ENCODE assay signal across 11 cellular contexts in genomic region chr11:562046-562645, GRCh38. TPM values are rescaled to one million over a fixed set of nuclear protein-coding genes. Genes with fewer than 3 reads are reported as not detected.
DNase-seq lines count a peak whose midpoint lies in the region; ATAC-seq and TF ChIP-seq lines count a peak whose summit lies in the region.
"Had no signal": no experiment of that assay in that cellular context is flagged by ENCODE, and none has a peak within 500 bp of the region (broad histone marks: within the 10 kb centered on the region; RNA-seq: fewer than 3 reads in every experiment).

No MANE protein-coding gene starts in this region.

- WGBS in testis, 2 donors, result 90 to 95% methylated on average over 11 to 29 of the region's 29 CpGs

- no peaks in the 10 kb centered on the region for H3K27me3 Mint-ChIP-seq in naive B cell

- no peak for TF ChIP-seq CTCF in breast epithelium (IDR thresholded peaks at IDR 0.05)
- TF ChIP-seq CTCF in testis (IDR thresholded peaks at IDR 0.05), result no peak

- peaks cover 62% of the 10 kb centered on the region for H3K4me1 ChIP-seq in BLaER1
- H3K4me1 ChIP-seq in HUES6 (ENCODE audit: control insufficient read depth, insufficient read depth, low read length), result peaks cover 25% of the 10 kb centered on the region
- H3K4me1 ChIP-seq in breast epithelium, result no peaks in the 10 kb centered on the region
- no peaks in the 10 kb centered on the region for H3K4me1 ChIP-seq in testis

- no peak overlapping the region for H3K27ac Mint-ChIP-seq in naive B cell

- peak overlapping the region; percentile 84 to 93 (median 87) for H3K4me3 Mint-ChIP-seq in naive B cell

- H3K9me3 ChIP-seq in BLaER1 (no peaks in the 10 kb centered on the region), HUES6 (ENCODE audit: control insufficient read depth, insufficient read depth, low read depth, low read length) (no peaks in the 10 kb centered on the region), breast epithelium (no peaks in the 10 kb centered on the region), testis (no peaks in the 10 kb centered on the region)
- H3K9me3 ChIP-seq: heart left ventricle had no signal

- intact Hi-C loops in breast epithelium (cut with DNase I; ENCODE audit: low total_unique reads), result loop anchor here (10.0 kb wide), 1 partner anchor 213 kb away; the partner anchor contains the start of gene GATD1
- intact Hi-C loops in testis (cut with DNase I; ENCODE audit: low total_unique reads), result no loop called here

- H3K27me3 ChIP-seq in BLaER1 (peaks cover 24% of the 10 kb centered on the region), HUES6 (ENCODE audit: control insufficient read depth, insufficient read depth, low read length) (peaks cover 24% of the 10 kb centered on the region), breast epithelium (no peaks in the 10 kb centered on the region), testis (no peaks in the 10 kb centered on the region)

- H3K36me3 Mint-ChIP-seq in naive B cell, result no peaks in the 10 kb centered on the region

- no peak overlapping the region for H3K27ac ChIP-seq in BLaER1
- no peak overlapping the region for H3K27ac ChIP-seq in HUES6 (ENCODE audit: low read depth, low read length)
- no peak overlapping the region for H3K27ac ChIP-seq in breast epithelium
- no peak overlapping the region for H3K27ac ChIP-seq in testis

- ATAC-seq in naive B cell (ENCODE audit: low read depth in 2 of 2), result no peak
- no peak for ATAC-seq in GM19351 (IDR thresholded peaks at IDR 0.05; ENCODE audit: unreplicated experiment)

- no peak for TF ChIP-seq POLR2A in breast epithelium (IDR thresholded peaks at IDR 0.05)
- no peak for TF ChIP-seq POLR2A in testis (IDR thresholded peaks at IDR 0.05)

- H3K9ac ChIP-seq in BLaER1 (peak overlapping the region; percentile 78; the same call in 1 of the 2 replicates), HUES6 (ENCODE audit: low read length) (no peak overlapping the region)

- H3K4me2 ChIP-seq in BLaER1, result peak overlapping the region; percentile 98

- H3K36me3 ChIP-seq in BLaER1, result peaks cover 36% of the 10 kb centered on the region
- peaks cover 10% of the 10 kb centered on the region; the same call in 1 of the 2 replicates for H3K36me3 ChIP-seq in HUES6 (ENCODE audit: control insufficient read depth, insufficient read depth, low read length)
- H3K36me3 ChIP-seq in breast epithelium, result no peaks in the 10 kb centered on the region
- no peaks in the 10 kb centered on the region for H3K36me3 ChIP-seq in testis (ENCODE audit: low read depth, missing control alignments)
- H3K36me3 ChIP-seq: heart left ventricle had no signal

- H3K9me3 Mint-ChIP-seq in naive B cell, result no peaks in the 10 kb centered on the region

- H3K4me3 ChIP-seq in BLaER1 (0 out of 2 replicates have a peak overlapping the region, but pooled peaks have one; percentile 97), HUES6 (ENCODE audit: low read depth, low read length) (peak overlapping the region; percentile 78), breast epithelium (peak overlapping the region in 2 of 3 donors; percentile 85 to 86), testis (no peak overlapping the region)

- peaks cover 13 to 25% (median 17%) of the 10 kb centered on the region in 3 donors for H3K4me1 Mint-ChIP-seq in naive B cell

- no peak for DNase-seq in breast epithelium (ENCODE audit: low spot score in 2 of 2)
- no peak for DNase-seq in naive B cell
- DNase-seq in testis, result no peak
- no peak for DNase-seq in NCI-H1048 (lab: John Stamatoyannopoulos, UW)
- DNase-seq in DMS53 treated with DMSO at 0.1 percent for 48 hours (lab: John Stamatoyannopoulos, UW; ENCODE audit: unreplicated experiment), result no peak
- DNase-seq: amniotic stem cell, substantia nigra had no signal

- peaks cover 66% of the 10 kb centered on the region for H4K20me1 ChIP-seq in BLaER1

RNA-seq across cellular contexts. Expression of gene RASSF7, which starts 1.4 kb away (rescaled TPM):
- 10 to 100 TPM in 2 of 3 donors, 1 to 10 TPM in 1; 7.5 to 58.5 (median 33.1) TPM for total RNA-seq in breast epithelium
- 10 to 100 TPM; 17.3 to 31.5 (median 23.5) TPM for polyA plus RNA-seq in naive B cell (ENCODE audit: low read depth in 6 of 6)
- total RNA-seq in testis, result 10 to 100 TPM; 22.0 to 35.7 TPM
- polyA plus RNA-seq in testis (ENCODE audit: insufficient read depth, low read depth, low replicate concordance), result 13.2 TPM

RNA-seq across cellular contexts. Expression of gene LMNTD2, which starts 1.6 kb away (rescaled TPM):
- 1 to 10 TPM; 2.6 to 6.1 (median 5.2) TPM for total RNA-seq in breast epithelium
- 1 to 10 TPM; 2.1 to 4.8 (median 2.9) TPM for polyA plus RNA-seq in naive B cell (ENCODE audit: low read depth in 6 of 6)
- total RNA-seq in testis, result 10 to 100 TPM; 29.2 to 59.9 TPM
- polyA plus RNA-seq in testis (ENCODE audit: insufficient read depth, low read depth, low replicate concordance), result 26.1 TPM

RNA-seq across cellular contexts. Expression of gene PHRF1, which starts 14.1 kb away (rescaled TPM):
- total RNA-seq in breast epithelium (10 to 100 TPM; 18.6 to 22.1 (median 21.3) TPM), testis (10 to 100 TPM; 62.9 to 74.4 TPM)
- polyA plus RNA-seq in naive B cell (ENCODE audit: low read depth in 6 of 6) (10 to 100 TPM in 1 of 6 donors, 1 to 10 TPM in 5; 2.3 to 16.4 (median 5.2) TPM), testis (ENCODE audit: insufficient read depth, low read depth, low replicate concordance) (30.2 TPM)

RNA-seq across cellular contexts. Expression of gene LRRC56, which starts 24.8 kb away (rescaled TPM):
- total RNA-seq in breast epithelium, result 1 to 10 TPM in 2 of 3 donors, under 1 TPM in 1; 0.16 to 1.6 (median 1.3) TPM
- 1 to 10 TPM in 2 of 6 donors, under 1 TPM in 3, not detected in 1; 0.66 to 1.6 (median 0.92) TPM for polyA plus RNA-seq in naive B cell (ENCODE audit: low read depth in 6 of 6)
- 10 to 100 TPM; 11.6 to 22.2 TPM for total RNA-seq in testis
- 23.5 TPM for polyA plus RNA-seq in testis (ENCODE audit: insufficient read depth, low read depth, low replicate concordance)

RNA-seq across cellular contexts. Expression of gene HRAS, which starts 26.8 kb away (rescaled TPM):
- total RNA-seq in breast epithelium (10 to 100 TPM; 33.2 to 50.1 (median 33.4) TPM), testis (10 to 100 TPM; 35.1 to 49.7 TPM)
- polyA plus RNA-seq in naive B cell (ENCODE audit: low read depth in 6 of 6) (10 to 100 TPM; 11.2 to 25.1 (median 13.8) TPM), testis (ENCODE audit: insufficient read depth, low read depth, low replicate concordance) (31.4 TPM)

Comparison
In these comparisons a context has a peak if more than half of its experiments do, and no peak if none do; other contexts are left out.
1. H3K4me3 ChIP-seq: peak in BLaER1 (single experiment), HUES6 (single experiment) and breast epithelium (2 of 3); none in testis (0 of 2).
2. RNA of gene LMNTD2, which starts 1.6 kb away (total RNA-seq): 29.2 to 59.9 TPM in testis; 2.6 to 6.1 TPM in breast epithelium; every median in the first group is over 4 times any median in the second.